Comparison of ENCODE assay signal across 2 cellular contexts in the genomic region with DNA sequence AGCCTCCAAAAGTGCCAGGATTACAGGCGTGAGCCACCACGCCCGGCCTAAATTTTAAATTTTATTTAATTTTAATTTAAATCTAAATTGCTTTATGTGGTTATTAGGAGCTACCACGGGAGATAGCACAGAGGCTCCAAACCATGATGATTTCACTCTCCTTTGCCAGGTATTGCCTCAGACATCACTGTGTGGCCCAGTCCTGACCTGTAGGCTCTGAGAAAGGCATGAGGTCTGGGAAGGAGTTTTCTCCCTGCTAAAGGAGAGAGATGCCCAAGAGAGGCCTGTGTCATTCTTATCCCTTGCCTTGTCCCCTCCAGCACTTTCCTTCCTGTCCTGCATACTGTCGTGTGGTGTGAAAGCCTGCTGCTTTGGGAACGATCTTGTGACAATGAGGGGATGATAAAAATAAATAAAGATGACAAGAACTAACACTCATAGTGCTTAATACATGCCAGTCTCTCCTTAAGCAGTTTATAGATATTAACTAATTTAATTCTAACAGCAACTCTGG.
TF ChIP-seq lines count a peak whose summit lies in the region.

No MANE protein-coding gene starts in this region.

TF ChIP-seq in A549, 52 proteins besides CTCF, POLR2A, EP300 and RAD21:
- no peak for TF ChIP-seq FOSB (CRISPR knock-in tag; IDR thresholded peaks at IDR 0.05)
- TF ChIP-seq, protein P1, sequence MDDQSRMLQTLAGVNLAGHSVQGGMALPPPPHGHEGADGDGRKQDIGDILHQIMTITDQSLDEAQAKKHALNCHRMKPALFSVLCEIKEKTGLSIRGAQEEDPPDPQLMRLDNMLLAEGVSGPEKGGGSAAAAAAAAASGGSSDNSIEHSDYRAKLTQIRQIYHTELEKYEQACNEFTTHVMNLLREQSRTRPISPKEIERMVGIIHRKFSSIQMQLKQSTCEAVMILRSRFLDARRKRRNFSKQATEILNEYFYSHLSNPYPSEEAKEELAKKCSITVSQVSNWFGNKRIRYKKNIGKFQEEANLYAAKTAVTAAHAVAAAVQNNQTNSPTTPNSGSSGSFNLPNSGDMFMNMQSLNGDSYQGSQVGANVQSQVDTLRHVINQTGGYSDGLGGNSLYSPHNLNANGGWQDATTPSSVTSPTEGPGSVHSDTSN (IDR thresholded peaks at IDR 0.05): no peak
- TF ChIP-seq KDM5A (IDR thresholded peaks at IDR 0.05): no peak
- TF ChIP-seq CBX2 (IDR thresholded peaks at IDR 0.05; ENCODE audit: borderline replicate concordance, low read depth): no peak
- no peak for TF ChIP-seq TFCP2L1 (CRISPR knock-in tag; IDR thresholded peaks at IDR 0.05)
- TF ChIP-seq CEBPB (IDR thresholded peaks at IDR 0.05): no peak
- TF ChIP-seq GATA3 (IDR thresholded peaks at IDR 0.05; ENCODE audit: borderline replicate concordance): no peak
- TF ChIP-seq HDAC2 (IDR thresholded peaks at IDR 0.05): no peak
- no peak for TF ChIP-seq FOXS1 (CRISPR knock-in tag; IDR thresholded peaks at IDR 0.05)
- TF ChIP-seq NR3C1 (IDR thresholded peaks at IDR 0.05): no peak
- TF ChIP-seq CHD2 (IDR thresholded peaks at IDR 0.05; ENCODE audit: low read length, partially characterized antibody): no peak
- TF ChIP-seq ZNF302 (CRISPR knock-in tag; IDR thresholded peaks at IDR 0.05): no peak
- no peak for TF ChIP-seq EHF (CRISPR knock-in tag; IDR thresholded peaks at IDR 0.05)
- TF ChIP-seq RNF2 (IDR thresholded peaks at IDR 0.05; ENCODE audit: borderline replicate concordance, low read depth): no peak
- TF ChIP-seq SMC3 (IDR thresholded peaks at IDR 0.05): no peak
- TF ChIP-seq RFX5 (IDR thresholded peaks at IDR 0.05): no peak
- TF ChIP-seq, protein P2, sequence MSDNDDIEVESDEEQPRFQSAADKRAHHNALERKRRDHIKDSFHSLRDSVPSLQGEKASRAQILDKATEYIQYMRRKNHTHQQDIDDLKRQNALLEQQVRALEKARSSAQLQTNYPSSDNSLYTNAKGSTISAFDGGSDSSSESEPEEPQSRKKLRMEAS (IDR thresholded peaks at IDR 0.05): no peak
- TF ChIP-seq ZC3H11A (IDR thresholded peaks at IDR 0.05): no peak
- TF ChIP-seq HOXB13 (CRISPR knock-in tag; IDR thresholded peaks at IDR 0.05; ENCODE audit: low read depth): no peak

TF ChIP-seq in endothelial cell of umbilical vein, 7 proteins besides CTCF, POLR2A, EP300 and RAD21:
- TF ChIP-seq GATA2 (IDR thresholded peaks at IDR 0.05; ENCODE audit: insufficient read depth, insufficient read length, low read depth, low read length) (no peak), EZH2 (IDR thresholded peaks at IDR 0.05; ENCODE audit: borderline replicate concordance, low read depth, low read length, severe bottlenecking) (no peak), POLR2AphosphoS5 (IDR thresholded peaks at IDR 0.05; ENCODE audit: insufficient read depth, low read depth, low read length) (no peak), FOS (IDR thresholded peaks at IDR 0.05; ENCODE audit: borderline replicate concordance, insufficient read depth, low read length) (no peak), JUN (IDR thresholded peaks at IDR 0.05; ENCODE audit: borderline replicate concordance, insufficient read depth, insufficient read length, low read depth) (no peak), MYC (IDR thresholded peaks at IDR 0.05; ENCODE audit: low read depth, low read length) (no peak)
- TF ChIP-seq, protein P2 (IDR thresholded peaks at IDR 0.05; ENCODE audit: insufficient read depth, insufficient read length): no peak
